Comparison of ENCODE assay signal across 24 cellular contexts in the genomic region with DNA sequence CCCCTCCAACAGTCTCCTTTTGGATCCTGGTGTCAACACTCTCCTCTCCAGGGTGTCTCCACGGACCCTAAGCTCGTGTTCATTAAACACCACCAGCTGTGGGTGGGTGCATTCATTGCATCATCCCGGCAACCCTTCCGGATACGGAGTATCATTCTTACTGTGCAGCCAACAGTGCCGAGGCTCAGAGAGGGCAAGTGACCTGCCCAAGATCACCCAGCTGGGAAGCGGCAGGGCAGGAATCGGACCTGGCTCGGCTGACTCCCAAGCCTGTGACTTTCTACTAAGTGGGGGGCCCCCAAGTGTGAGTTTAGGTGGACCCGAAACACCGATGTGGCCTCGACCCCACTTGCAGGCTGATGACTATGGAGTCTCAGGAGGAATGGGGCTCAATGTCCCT. TPM values are rescaled to one million over a fixed set of nuclear protein-coding genes. Genes with fewer than 3 reads are reported as not detected.
"Had no signal": no experiment of that assay in that cellular context is flagged by ENCODE, and none has a peak within 500 bp of the region (broad histone marks: within the 10 kb centered on the region; RNA-seq: fewer than 3 reads in every experiment).

No MANE protein-coding gene starts in this region.

- ATAC-seq: activated CD4-positive, CD25-positive, alpha-beta regulatory T cell treated with anti-CD3 and anti-CD28 coated beads, Interleukin-2, amount 50 U/mL, for 24 hours; activated naive CD8-positive, alpha-beta T cell treated with anti-CD3 and anti-CD28 coated beads, Interleukin-2, amount 50 U/mL, for 24 hours; SK-N-SH treated with all-trans-retinoic acid at 6 μM for 48 hours; stimulated activated memory B cell treated with anti-CD40 and anti-IgM and Interleukin-4, amounts not matched to agents 10 μg/mL and 1 μg/mL and 100 μg/mL, for 72 hours had no signal

- H3K9me3 ChIP-seq: transverse colon had no signal

- DNase-seq: activated CD4-positive, alpha-beta T cell treated with anti-CD3 and anti-CD28 coated beads, Interleukin-2, amount 50 U/mL, for 48 hours; activated naive CD4-positive, alpha-beta T cell treated with anti-CD3 and anti-CD28 coated beads for 36 hours; activated naive CD8-positive, alpha-beta T cell treated with anti-CD3 and anti-CD28 coated beads, Interleukin-2, amount 50 U/mL, for 24 hours; endodermal cell; hippocampal formation; kidney; nephron progenitor cell; stimulated activated CD4-positive, alpha-beta T cell treated with anti-CD3 and anti-CD28 coated beads, Interleukin-2, amount 100 ng/mL, for 48 hours; T-helper 1 cell; T1000; transverse colon had no signal

- H3K4me3 ChIP-seq: transverse colon had no signal

- H3K27me3 ChIP-seq: transverse colon had no signal

- H3K36me3 ChIP-seq: transverse colon had no signal

RNA-seq across cellular contexts. Expression of gene H1-8, which starts 20.4 kb away (rescaled TPM):
- total RNA-seq: activated naive CD4-positive, alpha-beta T cell treated with anti-CD3 and anti-CD28 coated beads for 36 hours; activated T-helper 2 cell treated with anti-CD3 and anti-CD28 coated beads, Interferon-gamma antibody, Interleukin-2, Interleukin-4, amounts not matched to agents 10 μg/mL and 5 μg/mL and 100 μg/mL, durations not matched to agents 14 hours and 24 hours and 36 hours; astrocyte; bronchial epithelial cell; cerebellum; endodermal cell; kidney; liver; mesenteric fat pad; osteoblast; pulmonary artery endothelial cell; subcutaneous adipose tissue; transverse colon had no signal
- polyA plus RNA-seq: esophagus, liver had no signal

RNA-seq across cellular contexts. Expression of gene RHO, which starts 34.9 kb away (rescaled TPM):
- total RNA-seq: activated naive CD4-positive, alpha-beta T cell treated with anti-CD3 and anti-CD28 coated beads for 36 hours; activated T-helper 2 cell treated with anti-CD3 and anti-CD28 coated beads, Interferon-gamma antibody, Interleukin-2, Interleukin-4, amounts not matched to agents 10 μg/mL and 5 μg/mL and 100 μg/mL, durations not matched to agents 14 hours and 24 hours and 36 hours; astrocyte; bronchial epithelial cell; cerebellum; kidney; liver; mesenteric fat pad; osteoblast; pulmonary artery endothelial cell; subcutaneous adipose tissue; transverse colon had no signal
- polyA plus RNA-seq: esophagus, liver had no signal
